In genomic region chr21:37183749-37184148, GRCh38 we compare ENCODE assay signal across 20 cellular contexts.
"Had no signal": no experiment of that assay in that cellular context is flagged by ENCODE, and none has a peak within 500 bp of the region (broad histone marks: within the 10 kb centered on the region; RNA-seq: fewer than 3 reads in every experiment).

No MANE protein-coding gene starts in this region.

- H3K27ac Mint-ChIP-seq: activated naive CD8-positive, alpha-beta T cell; progenitor cell of endocrine pancreas; T-helper 2 cell treated with Interferon-gamma antibody and Interleukin-4, amounts not matched to agents 5 μg/mL and 100 μg/mL, for 36 hours had no signal

- H3K4me1 Mint-ChIP-seq: brain had no signal

- FAIRE-seq: islet of Langerhans had no signal

- H3K27me3 Mint-ChIP-seq: activated naive CD8-positive, alpha-beta T cell; brain; progenitor cell of endocrine pancreas had no signal

- DNase-seq: activated CD4-positive, alpha-beta T cell treated with anti-CD3 and anti-CD28 coated beads for 48 hours; activated CD8-positive, alpha-beta memory T cell treated with anti-CD3 and anti-CD28 coated beads, Interleukin-2, amount 50 U/mL, for 4 hours; activated effector memory CD4-positive, alpha-beta T cell treated with Interleukin-2 at 50 U/mL for 16 hours; activated T-cell treated with anti-CD3 and anti-CD28 coated beads, Interleukin-2, amount 50 U/mL, for 48 hours; dorsolateral prefrontal cortex; effector memory CD4-positive, alpha-beta T cell; gastrocnemius medialis; glutamatergic neuron; left lung; lower lobe of right lung; mesendoderm; ovary; right lobe of liver; stimulated activated CD4-positive, alpha-beta T cell treated with anti-CD3 and anti-CD28 coated beads, Interleukin-4, amount 100 ng/mL, for 1 hour; T-helper 1 cell had no signal

- ATAC-seq: gastrocnemius medialis, left lung, lower lobe of right lung, right lobe of liver had no signal

- H3K4me3 Mint-ChIP-seq: activated naive CD8-positive, alpha-beta T cell; brain; T-helper 2 cell treated with Interferon-gamma antibody and Interleukin-4, amounts not matched to agents 5 μg/mL and 100 μg/mL, for 36 hours had no signal
